10 cellular contexts compared by ENCODE assay signal in genomic region chr5:1512541-1513291, GRCh38. TPM values are rescaled to one million over a fixed set of nuclear protein-coding genes. Genes with fewer than 3 reads are reported as not detected.
A peak's percentile ranks its signal among the peaks of the same experiment; 100 is the strongest.
DNase-seq lines count a peak whose midpoint lies in the region; ATAC-seq and TF ChIP-seq lines count a peak whose summit lies in the region.
"Had no signal": no experiment of that assay in that cellular context is flagged by ENCODE, and none has a peak within 500 bp of the region (broad histone marks: within the 10 kb centered on the region; RNA-seq: fewer than 3 reads in every experiment).

No MANE protein-coding gene starts in this region.

- no peaks in the 10 kb centered on the region for H3K9me3 ChIP-seq in MG63
- H3K9me3 ChIP-seq: breast epithelium had no signal

- ATAC-seq in SK-N-SH treated with all-trans-retinoic acid at 6 μM for 48 hours = no peak
- no peak for ATAC-seq in HG02885 (IDR thresholded peaks at IDR 0.05; ENCODE audit: poor library complexity, unreplicated experiment)
- no peak for ATAC-seq in GM21381 (IDR thresholded peaks at IDR 0.05; ENCODE audit: unreplicated experiment)
- ATAC-seq: naive thymus-derived CD4-positive, alpha-beta T cell had no signal

- H3K4me3 ChIP-seq in MG63 = no peak overlapping the region
- H3K4me3 ChIP-seq: breast epithelium had no signal

- H3K36me3 ChIP-seq in MG63 = peaks cover 90% of the 10 kb centered on the region

- H3K36me3 Mint-ChIP-seq in glutamatergic neuron (ENCODE audit: unreplicated experiment) = peaks cover 11% of the 10 kb centered on the region

- no peak overlapping the region for H3K4me3 Mint-ChIP-seq in glutamatergic neuron (ENCODE audit: unreplicated experiment)
- H3K4me3 Mint-ChIP-seq: naive thymus-derived CD4-positive, alpha-beta T cell had no signal

- no peaks in the 10 kb centered on the region for H3K27me3 ChIP-seq in MG63
- H3K27me3 ChIP-seq: breast epithelium had no signal

- H3K27ac Mint-ChIP-seq in glutamatergic neuron (ENCODE audit: unreplicated experiment) = no peak overlapping the region
- H3K27ac Mint-ChIP-seq: naive thymus-derived CD4-positive, alpha-beta T cell had no signal

- DNase-seq in D341Med (ENCODE audit: low spot score) (peak; percentile 24), MG63 (peak; percentile 7), glutamatergic neuron (peak; percentile 15), posterior vena cava (ENCODE audit: low spot score) (peak; percentile 64), COLO829 (ENCODE audit: low spot score) (no peak)

- H3K27me3 Mint-ChIP-seq in glutamatergic neuron (ENCODE audit: unreplicated experiment) = peaks cover 6% of the 10 kb centered on the region
- H3K27me3 Mint-ChIP-seq: naive thymus-derived CD4-positive, alpha-beta T cell had no signal

- intact Hi-C loops in posterior vena cava (cut with DNase I) = no loop called here

- peaks cover 22% of the 10 kb centered on the region for H3K4me1 Mint-ChIP-seq in glutamatergic neuron (ENCODE audit: low read depth, unreplicated experiment)

- no peak for TF ChIP-seq CTCF in glutamatergic neuron (IDR thresholded peaks at IDR 0.05; ENCODE audit: partially characterized antibody, unreplicated experiment)

- H3K9me3 Mint-ChIP-seq in glutamatergic neuron (ENCODE audit: unreplicated experiment) = peaks cover 10% of the 10 kb centered on the region
- H3K9me3 Mint-ChIP-seq: naive thymus-derived CD4-positive, alpha-beta T cell had no signal

TF ChIP-seq in SK-N-SH treated with all-trans-retinoic acid at 6 μM for 48 hours, 23 proteins besides CTCF, POLR2A, EP300 and RAD21:
- no peak for TF ChIP-seq ESRRG (CRISPR knock-in tag; IDR thresholded peaks at IDR 0.05)
- TF ChIP-seq ZNF70 (CRISPR knock-in tag; IDR thresholded peaks at IDR 0.05) = no peak
- no peak for TF ChIP-seq TOX (CRISPR knock-in tag; IDR thresholded peaks at IDR 0.05; ENCODE audit: borderline replicate concordance)
- TF ChIP-seq SNAI2 (CRISPR knock-in tag; IDR thresholded peaks at IDR 0.05) = no peak
- TF ChIP-seq PPARA (CRISPR knock-in tag; IDR thresholded peaks at IDR 0.05; ENCODE audit: borderline replicate concordance) = no peak
- TF ChIP-seq TSHZ2 (CRISPR knock-in tag; IDR thresholded peaks at IDR 0.05) = no peak
- no peak for TF ChIP-seq POU6F1 (CRISPR knock-in tag; IDR thresholded peaks at IDR 0.05; ENCODE audit: borderline replicate concordance, low read depth)
- no peak for TF ChIP-seq CREB5 (CRISPR knock-in tag; IDR thresholded peaks at IDR 0.05; ENCODE audit: low read depth)
- TF ChIP-seq OSR1 (CRISPR knock-in tag; IDR thresholded peaks at IDR 0.05) = no peak
- no peak for TF ChIP-seq ZC3H10 (CRISPR knock-in tag; IDR thresholded peaks at IDR 0.05)
- TF ChIP-seq ZNF565 (CRISPR knock-in tag; conservative IDR thresholded peaks at IDR 0.05; ENCODE audit: low read depth) = no peak
- TF ChIP-seq TCF4 (CRISPR knock-in tag; IDR thresholded peaks at IDR 0.05; ENCODE audit: borderline replicate concordance) = no peak
- no peak for TF ChIP-seq ZNF8 (CRISPR knock-in tag; IDR thresholded peaks at IDR 0.05)
- TF ChIP-seq ISL1 (CRISPR knock-in tag; IDR thresholded peaks at IDR 0.05) = no peak
- no peak for TF ChIP-seq BACH2 (CRISPR knock-in tag; IDR thresholded peaks at IDR 0.05; ENCODE audit: borderline replicate concordance)
- no peak for TF ChIP-seq PATZ1 (CRISPR knock-in tag; IDR thresholded peaks at IDR 0.05; ENCODE audit: borderline replicate concordance)
- no peak for TF ChIP-seq GLIS3 (CRISPR knock-in tag; IDR thresholded peaks at IDR 0.05)
- TF ChIP-seq ZFP3 (CRISPR knock-in tag; IDR thresholded peaks at IDR 0.05) = no peak
- TF ChIP-seq CSDC2 (CRISPR knock-in tag; IDR thresholded peaks at IDR 0.05) = no peak
- TF ChIP-seq RARB (CRISPR knock-in tag; IDR thresholded peaks at IDR 0.05) = no peak
TF ChIP-seq in SK-N-SH treated with all-trans-retinoic acid at 6 μM for 48 hours: peak in this region for 0.

RNA-seq across cellular contexts. Expression of gene LPCAT1, which starts 11.0 kb away (rescaled TPM):
- total RNA-seq in MG63 (2014; rRNA removed; shearing (Covaris generic); ENCODE audit: low replicate concordance) = 130 and 166 TPM in 2 replicates
- total RNA-seq in glutamatergic neuron (ENCODE audit: unreplicated experiment) (113 TPM), posterior vena cava (10 to 100 TPM; 30.8 to 36.9 TPM)
